8 cellular contexts compared by ENCODE assay signal in genomic region chr18:55384551-55385275, GRCh38.
DNase-seq lines count a peak whose midpoint lies in the region; ATAC-seq lines count a peak whose summit lies in the region.

No MANE protein-coding gene starts in this region.

- intact Hi-C loops in head of caudate nucleus (cut with DNase I): no loop called here

- DNase-seq in EH (ENCODE audit: low read depth) (peak; percentile 68), HT-29 (ENCODE audit: low spot score) (peak; percentile 14), SKM-1 treated with dmso at 0.1 percent for 144 hours (lab: John Stamatoyannopoulos, UW; ENCODE audit: unreplicated experiment) (peak; percentile 17), head of caudate nucleus (peak in 33 of 42 donors; percentile 18 to 90 (median 61)), G401 (ENCODE audit: low spot score) (no peak), NCI-H1436 treated with DMSO at 0.1 percent for 48 hours (lab: John Stamatoyannopoulos, UW) (no peak)

- in situ Hi-C loops in G401 (cut with HindIII; ENCODE audit: low sequenced_read_pairs): no loop called here

- ATAC-seq in HG02970 (IDR thresholded peaks at IDR 0.05; ENCODE audit: low FRiP score, unreplicated experiment) (no peak), HG02623 (IDR thresholded peaks at IDR 0.05; ENCODE audit: unreplicated experiment) (no peak)

Comparison
In these comparisons a context has a peak if more than half of its experiments do, and no peak if none do; other contexts are left out.
1. DNase-seq: peak in EH (single experiment), HT-29 (single experiment), SKM-1 treated with dmso at 0.1 percent for 144 hours (single experiment) and head of caudate nucleus (33 of 42); none in G401 (single experiment) and NCI-H1436 treated with DMSO at 0.1 percent for 48 hours (single experiment).